19 cellular contexts compared by ENCODE assay signal in the genomic region with DNA sequence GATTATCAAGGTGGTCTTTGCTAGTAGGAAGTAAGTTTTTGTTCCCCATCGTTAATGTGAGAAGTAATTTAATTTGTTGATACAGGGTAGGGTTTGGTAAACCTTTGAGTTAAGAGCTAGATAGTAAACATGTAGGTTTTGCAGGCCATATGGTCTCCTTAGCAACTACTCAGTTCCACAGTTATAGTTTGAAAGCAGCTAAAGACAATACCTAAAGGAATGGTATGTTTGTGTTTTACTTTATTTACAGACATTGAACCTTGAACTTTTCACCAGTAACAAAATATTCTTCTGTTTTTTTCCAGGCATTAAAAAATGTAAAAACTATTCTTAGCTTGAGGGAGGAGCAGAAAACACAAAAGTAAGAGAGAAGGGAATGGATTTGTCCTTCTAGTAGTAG. TPM values are rescaled to one million over a fixed set of nuclear protein-coding genes. Genes with fewer than 3 reads are reported as not detected.
DNase-seq lines count a peak whose midpoint lies in the region; FAIRE-seq and TF ChIP-seq lines count a peak whose summit lies in the region.
"Had no signal": no experiment of that assay in that cellular context is flagged by ENCODE, and none has a peak within 500 bp of the region (broad histone marks: within the 10 kb centered on the region; RNA-seq: fewer than 3 reads in every experiment).

No MANE protein-coding gene starts in this region.

- POLR2A ChIA-PET in MCF 10A (lab: Yijun Ruan, JAX), result interaction anchor here (0.8 to 1.4 kb wide), 4 partner anchors 11 to 205 kb away, joined by 3 to 4 read pairs (median 3); partner anchors contain the start of gene FAM8A1
- POLR2A ChIA-PET in PC-9 (lab: Charles Lee; ENCODE audit: unreplicated experiment), result interaction anchor here (0.6 kb wide), 1 partner anchor 409 kb away, joined by 3 read pairs; no protein-coding TSS in a partner anchor

- DNase-seq in MCF 10A (ENCODE audit: unreplicated experiment), result no peak
- DNase-seq in breast epithelium (ENCODE audit: low spot score in 2 of 2), result no peak
- DNase-seq in PC-9, result no peak
- DNase-seq in keratinocyte (ENCODE audit: low read depth, low spot score), result no peak
- DNase-seq in glomerular visceral epithelial cell (ENCODE audit: extremely low spot score), result no peak
- DNase-seq in caudate nucleus (lab: John Stamatoyannopoulos, UW), result no peak
- DNase-seq in Kasumi-1 (lab: John Stamatoyannopoulos, UW), result no peak
- DNase-seq: activated CD4-positive, CD25-positive, alpha-beta regulatory T cell treated with anti-CD3 and anti-CD28 coated beads, Interleukin-2, amount 50 U/mL, for 72 hours; activated CD8-positive, alpha-beta memory T cell treated with anti-CD3 and anti-CD28 coated beads, Interleukin-2, amount 10 ng/mL, durations not matched to agents 7 days and 5 days; CD8-positive, alpha-beta memory T cell; GOT3; islet precursor cell; midbrain; NCI-H1436 treated with DMSO at 0.1 percent for 48 hours; pancreas; stimulated activated naive CD8-positive, alpha-beta T cell treated with anti-CD3 and anti-CD28 coated beads, Interleukin-15, amount 100 ng/mL, for 72 hours; T-helper 9 cell had no signal

- H3K79me2 ChIP-seq in PC-9 (ENCODE audit: low read depth) (peaks cover 41% of the 10 kb centered on the region), keratinocyte (ENCODE audit: control insufficient read depth, insufficient read depth, low read length) (peaks cover 32% of the 10 kb centered on the region)

- TF ChIP-seq POLR2A in breast epithelium (IDR thresholded peaks at IDR 0.05), result no peak

- intact Hi-C loops in MCF 10A (cut with micrococcal nuclease), result loop anchor here (10.0 kb wide), 1 partner anchor 180 kb away; no protein-coding TSS in a partner anchor
- intact Hi-C loops in breast epithelium (cut with DNase I; ENCODE audit: low total_unique reads), result no loop called here
- intact Hi-C loops in PC-9 (cut with micrococcal nuclease; ENCODE audit: unreplicated experiment), result loop anchor here (10.0 kb wide), 1 partner anchor 670 kb away; no protein-coding TSS in a partner anchor

- TF ChIP-seq CTCF in MCF 10A (IDR thresholded peaks at IDR 0.05; ENCODE audit: unreplicated experiment), result no peak
- TF ChIP-seq CTCF in breast epithelium (IDR thresholded peaks at IDR 0.05), result no peak
- no peak for TF ChIP-seq CTCF in PC-9 (conservative IDR thresholded peaks at IDR 0.05)
- no peak for TF ChIP-seq CTCF in keratinocyte (optimal IDR thresholded peaks at IDR 0.05 in 1 of 3, IDR thresholded peaks at IDR 0.05 in 1 of 3, conservative IDR thresholded peaks at IDR 0.05 in 1 of 3; ENCODE audit: extremely low read depth in 1 of 3, insufficient read depth in 2 of 3, low read length in 3 of 3)

- TSS peak; percentile 43 for BruUV-seq in MCF 10A (replicated peaks; lab: Mats Ljungman, UMichigan)
- BruUV-seq in PC-9 (replicated peaks; lab: Mats Ljungman, UMichigan), result no TSS peak

- H3K27me3 Mint-ChIP-seq in MCF 10A (ENCODE audit: insufficient read depth, unreplicated experiment), result no peaks in the 10 kb centered on the region

- H3K36me3 ChIP-seq in breast epithelium, result no peaks in the 10 kb centered on the region
- H3K36me3 ChIP-seq in PC-9 (ENCODE audit: low read depth), result no peaks in the 10 kb centered on the region
- H3K36me3 ChIP-seq in keratinocyte (ENCODE audit: control insufficient read depth in 2 of 2, extremely low read depth in 1 of 2, insufficient read depth in 2 of 2, low read length in 2 of 2), result no peaks in the 10 kb centered on the region
- no peaks in the 10 kb centered on the region for H3K36me3 ChIP-seq in skeletal muscle satellite cell (ENCODE audit: insufficient read depth, low read length)
- H3K36me3 ChIP-seq: pancreas had no signal

- no peaks in the 10 kb centered on the region for H3K36me3 Mint-ChIP-seq in MCF 10A (ENCODE audit: insufficient read depth, unreplicated experiment)

- H3K9me2 ChIP-seq in PC-9 (ENCODE audit: insufficient read depth), result no peaks in the 10 kb centered on the region

- H3K9ac ChIP-seq in keratinocyte (ENCODE audit: control insufficient read depth, extremely low read depth, insufficient read depth, low read length) (no peak overlapping the region), skeletal muscle satellite cell (ENCODE audit: low read depth, low read length) (no peak overlapping the region)

- H3K4me2 ChIP-seq in PC-9 (peak overlapping the region; percentile 82), keratinocyte (ENCODE audit: control insufficient read depth, extremely low read depth, insufficient read depth, low read depth, low read length) (peak overlapping the region; percentile 89), skeletal muscle satellite cell (ENCODE audit: low read length) (peak overlapping the region; percentile 80)

- no peak overlapping the region for H3K27ac ChIP-seq in breast epithelium
- peak overlapping the region; percentile 50; the same call in 1 of the 2 replicates for H3K27ac ChIP-seq in PC-9
- no peak overlapping the region for H3K27ac ChIP-seq in keratinocyte (ENCODE audit: control insufficient read depth, insufficient read depth, low read length)
- no peak overlapping the region for H3K27ac ChIP-seq in caudate nucleus (ENCODE audit: low read depth, low read length)

- H3K4me3 Mint-ChIP-seq in MCF 10A (ENCODE audit: unreplicated experiment), result no peak overlapping the region
- H3K4me3 Mint-ChIP-seq: activated CD8-positive, alpha-beta memory T cell treated with anti-CD3 and anti-CD28 coated beads, Interleukin-2, amount 10 ng/mL, durations not matched to agents 7 days and 5 days had no signal

- H3K9me3 Mint-ChIP-seq in MCF 10A (ENCODE audit: unreplicated experiment), result no peaks in the 10 kb centered on the region
- H3K9me3 Mint-ChIP-seq: stimulated activated naive CD8-positive, alpha-beta T cell treated with anti-CD3 and anti-CD28 coated beads, Interleukin-15, amount 100 ng/mL, for 72 hours had no signal

- H3K9me3 ChIP-seq in breast epithelium (no peaks in the 10 kb centered on the region), PC-9 (ENCODE audit: insufficient read depth, low read depth) (no peaks in the 10 kb centered on the region), keratinocyte (ENCODE audit: control insufficient read depth, low read depth, low read length) (no peaks in the 10 kb centered on the region), skeletal muscle satellite cell (replicated peaks; ENCODE audit: low read length) (no peaks in the 10 kb centered on the region)
- H3K9me3 ChIP-seq: pancreas had no signal

- H2AFZ ChIP-seq in PC-9 (no peak overlapping the region), keratinocyte (ENCODE audit: control insufficient read depth, low read length) (no peak overlapping the region)

- H3K4me1 Mint-ChIP-seq in MCF 10A (ENCODE audit: insufficient read depth, unreplicated experiment), result peaks cover 15% of the 10 kb centered on the region

- CTCF ChIA-PET in MCF 10A (lab: Yijun Ruan, JAX) (interaction anchor here (0.7 kb wide), 1 partner anchor 25 kb away, joined by 3 read pairs; no protein-coding TSS in a partner anchor), PC-9 (lab: Charles Lee) (interaction anchor here (0.7 kb wide), 1 partner anchor 631 kb away, joined by 3 read pairs; no protein-coding TSS in a partner anchor)

- no peaks in the 10 kb centered on the region for H4K20me1 ChIP-seq in PC-9 (ENCODE audit: insufficient read depth)
- no peaks in the 10 kb centered on the region for H4K20me1 ChIP-seq in keratinocyte (ENCODE audit: control insufficient read depth, extremely low read depth, insufficient read depth, low read length)

- H3K27ac Mint-ChIP-seq in MCF 10A (ENCODE audit: low read depth, unreplicated experiment), result no peak overlapping the region
- H3K27ac Mint-ChIP-seq: activated CD8-positive, alpha-beta memory T cell treated with anti-CD3 and anti-CD28 coated beads, Interleukin-2, amount 10 ng/mL, durations not matched to agents 7 days and 5 days; CD8-positive, alpha-beta memory T cell; stimulated activated naive CD8-positive, alpha-beta T cell treated with anti-CD3 and anti-CD28 coated beads, Interleukin-15, amount 100 ng/mL, for 72 hours had no signal

- dilution Hi-C loops in keratinocyte (cut with MboI; ENCODE audit: extremely low pct_ligation_motif_present, low sequenced_read_pairs), result no loop called here

- no peaks in the 10 kb centered on the region for H3K4me1 ChIP-seq in breast epithelium
- H3K4me1 ChIP-seq in PC-9 (replicated peaks; ENCODE audit: insufficient read depth), result peaks cover 27% of the 10 kb centered on the region
- peaks cover 18% of the 10 kb centered on the region for H3K4me1 ChIP-seq in keratinocyte (ENCODE audit: control insufficient read depth, extremely low read depth, insufficient read depth, low read length)
- no peaks in the 10 kb centered on the region for H3K4me1 ChIP-seq in skeletal muscle satellite cell (ENCODE audit: control insufficient read depth, insufficient read depth, low read length)

- H3K27me3 ChIP-seq in breast epithelium, result no peaks in the 10 kb centered on the region
- no peaks in the 10 kb centered on the region for H3K27me3 ChIP-seq in PC-9 (ENCODE audit: insufficient read depth, low read depth)
- H3K27me3 ChIP-seq in keratinocyte (ENCODE audit: control insufficient read depth, extremely low read depth, insufficient read depth, low read length), result no peaks in the 10 kb centered on the region
- H3K27me3 ChIP-seq in skeletal muscle satellite cell (ENCODE audit: control insufficient read depth, insufficient read depth, low read length), result no peaks in the 10 kb centered on the region
- H3K27me3 ChIP-seq: pancreas had no signal

- H3F3A ChIP-seq in PC-9 (ENCODE audit: insufficient read depth, low read depth), result no peaks in the 10 kb centered on the region; the same call in 1 of the 2 replicates

- no peak for FAIRE-seq in keratinocyte (lab: Jason Lieb, UNC)
- FAIRE-seq: GM12891, pancreas had no signal

- H3K9me1 ChIP-seq in keratinocyte (ENCODE audit: control insufficient read depth, extremely low read depth, insufficient read depth, low read length), result no peaks in the 10 kb centered on the region

- H3K4me3 ChIP-seq in breast epithelium, result peak overlapping the region in 1 of 3 donors; percentile 81
- H3K4me3 ChIP-seq in PC-9, result peak overlapping the region; percentile 74; the same call in 1 of the 2 replicates
- no peak overlapping the region for H3K4me3 ChIP-seq in keratinocyte (ENCODE audit: control insufficient read depth in 2 of 3, extremely low read depth in 1 of 3, insufficient read depth in 2 of 3, low read depth in 1 of 3, low read length in 3 of 3)
- peak overlapping the region; percentile 27 for H3K4me3 ChIP-seq in skeletal muscle satellite cell (ENCODE audit: low read length)

RNA-seq across cellular contexts. Expression of gene CAP2, which starts 1.7 kb away (rescaled TPM):
- total RNA-seq in MCF 10A (2022) (12.3 and 14.3 TPM in 2 replicates), breast epithelium (10 to 100 TPM in 1 of 3 donors, 1 to 10 TPM in 2; 3.9 to 15.1 (median 7.5) TPM), PC-9 (2021) (10.0 and 12.0 TPM in 2 replicates)
- polyA plus RNA-seq in keratinocyte, result 9.1 to 12.1 TPM (median 11.0 TPM) in 3 replicates
- polyA plus RNA-seq in keratinocyte (2011; ENCODE audit: low read depth), result 9.1 TPM
- 6.8 and 11.1 TPM in 2 replicates for polyA plus RNA-seq in keratinocyte (2011; cell fraction: cytosol; rRNA removed)
- polyA plus RNA-seq in keratinocyte (2011; cell fraction: nucleus; rRNA removed), result 18.3 and 19.3 TPM in 2 replicates
- polyA plus RNA-seq in keratinocyte (2012; ENCODE audit: low replicate concordance), result 4.2 and 6.5 TPM in 2 replicates
- 7.4 to 9.7 TPM (median 9.0 TPM) in 3 replicates for polyA minus RNA-seq in keratinocyte
- 5.8 TPM for polyA minus RNA-seq in keratinocyte (2011; cell fraction: cytosol; rRNA and poly(A)+ RNA removed)
- 9.6 and 12.2 TPM in 2 replicates for polyA minus RNA-seq in keratinocyte (2011; cell fraction: nucleus; rRNA and poly(A)+ RNA removed)
- total RNA-seq in skeletal muscle satellite cell (2012; rRNA removed), result 0.51 and 4.8 TPM in 2 replicates
- total RNA-seq: activated CD8-positive, alpha-beta memory T cell treated with anti-CD3 and anti-CD28 coated beads, Interleukin-2, amount 10 ng/mL, durations not matched to agents 7 days and 5 days; CD8-positive, alpha-beta memory T cell had no signal

Comparison
In these comparisons a context has a peak if more than half of its experiments do, and no peak if none do; other contexts are left out.
1. H3K4me3 ChIP-seq: peak in PC-9 (single experiment) and skeletal muscle satellite cell (single experiment); none in keratinocyte (0 of 3).
2. Peak in every context shown above with its lines, with median percentiles within 50 percentile points of each other: H3K4me2 ChIP-seq.